1 cellular context compared by ENCODE assay signal in genomic region chr11:93197383-93198220, GRCh38.
A peak's percentile ranks its signal among the peaks of the same experiment; 100 is the strongest.
TF ChIP-seq lines count a peak whose summit lies in the region.

TSS of gene SLC36A4 (minus strand) at chr11:93197991. CDS start at chr11:93197832, 159 bp downstream.

TF ChIP-seq in GM12878, 131 proteins besides CTCF, POLR2A, EP300 and RAD21 (continued from another document):
- TF ChIP-seq MLLT1 (IDR thresholded peaks at IDR 0.05) (0 out of 2 replicates have a peak, but pooled peaks have one; percentile 23), TARDBP (IDR thresholded peaks at IDR 0.05; ENCODE audit: borderline replicate concordance) (no peak), GABPA (IDR thresholded peaks at IDR 0.05; ENCODE audit: low read depth) (0 out of 2 replicates have a peak, but pooled peaks have one; percentile 13), MYB (IDR thresholded peaks at IDR 0.05; ENCODE audit: borderline replicate concordance, low read depth, low read length) (0 out of 2 replicates have a peak, but pooled peaks have one; percentile 12), ZNF384 (IDR thresholded peaks at IDR 0.05; ENCODE audit: borderline replicate concordance, low read depth, low read length) (peak; percentile 71; the same call in 1 of the 2 replicates), TCF3 (IDR thresholded peaks at IDR 0.05; ENCODE audit: borderline replicate concordance, insufficient read depth, low read depth, low read length) (peak; percentile 38; the same call in 1 of the 2 replicates), ZBTB4 (CRISPR knock-in tag; IDR thresholded peaks at IDR 0.05) (no peak), BHLHE40 (IDR thresholded peaks at IDR 0.05; ENCODE audit: borderline replicate concordance in 1 of 2, low read depth in 2 of 2, low read length in 1 of 2) (peak; percentile 49 to 62), NR2C1 (IDR thresholded peaks at IDR 0.05) (0 out of 2 replicates have a peak, but pooled peaks have one; percentile 31), MYC (IDR thresholded peaks at IDR 0.05; ENCODE audit: insufficient read depth, insufficient read length, insufficient replicate concordance, low read length, severe bottlenecking) (peak; percentile 60), JUND (IDR thresholded peaks at IDR 0.05; ENCODE audit: low read depth, low read length) (no peak), MEF2A (IDR thresholded peaks at IDR 0.05; ENCODE audit: insufficient read depth, low read depth, low read length) (0 out of 2 replicates have a peak, but pooled peaks have one; percentile 4), CHD1 (IDR thresholded peaks at IDR 0.05; ENCODE audit: low read depth, low read length) (no peak)
